In genomic region chr7:22499888-22500689, GRCh38 we compare ENCODE assay signal across 8 cellular contexts. TPM values are rescaled to one million over a fixed set of nuclear protein-coding genes. Genes with fewer than 3 reads are reported as not detected.
DNase-seq lines count a peak whose midpoint lies in the region; ATAC-seq and TF ChIP-seq lines count a peak whose summit lies in the region.
"Not testable (repeated sequence)": the region's sequence is repeated elsewhere in the genome, so short reads cannot be mapped to it uniquely, and the experiment has no call there.

Gene STEAP1B (minus strand): TSS chr7:22500188. CDS start chr7:22494855, 5,333 bp downstream.

- H3K27me3 Mint-ChIP-seq in endothelial cell (ENCODE audit: unreplicated experiment): not testable (repeated sequence)

- H3K27me3 ChIP-seq in BLaER1 treated with 17β-estradiol and CSF1 and Interleukin-3, amounts not matched to agents 10 nM and 100 nM; lung (ENCODE audit: control insufficient read depth, insufficient read depth): not testable (repeated sequence)

- 9 to 12% methylated on average over 33 to 55 of the region's 55 CpGs for WGBS in lung, 2 donors

- not testable (repeated sequence) for H3K4me1 ChIP-seq in BLaER1 treated with 17β-estradiol and CSF1 and Interleukin-3, amounts not matched to agents 10 nM and 100 nM; lung (ENCODE audit: control insufficient read depth in 2 of 2, insufficient read depth in 2 of 2, low read length in 2 of 2)

- H3K27ac ChIP-seq in BLaER1 treated with 17β-estradiol and CSF1 and Interleukin-3, amounts not matched to agents 10 nM and 100 nM: peak within 1 kb of the TSS in 5 of 11 experiments; percentile 17 to 53 (median 41); a peak in 6 of 22 replicates
- H3K27ac ChIP-seq in lung (ENCODE audit: low read depth in 1 of 2, low read length in 1 of 2): not testable (repeated sequence)

- H4K20me1 ChIP-seq in BLaER1 treated with 17β-estradiol and CSF1 and Interleukin-3, amounts not matched to agents 10 nM and 100 nM: not testable (repeated sequence)

- ATAC-seq in GM19395 (IDR thresholded peaks at IDR 0.05; ENCODE audit: unreplicated experiment) (peak; percentile 94), HG03432 (IDR thresholded peaks at IDR 0.05; ENCODE audit: unreplicated experiment) (peak; percentile 98), lung (ENCODE audit: insufficient read depth, low FRiP score) (peak; percentile 89)

- not testable (repeated sequence) for H3K9me3 ChIP-seq in BLaER1 treated with 17β-estradiol and CSF1 and Interleukin-3, amounts not matched to agents 10 nM and 100 nM (replicated peaks in 1 of 11); lung (ENCODE audit: control insufficient read depth in 2 of 2, insufficient read depth in 1 of 2, low read length in 1 of 2)

- not testable (repeated sequence) for H3K4me1 Mint-ChIP-seq in endothelial cell (ENCODE audit: unreplicated experiment)

- TF ChIP-seq CTCF in endothelial cell (IDR thresholded peaks at IDR 0.05; ENCODE audit: unreplicated experiment) (peak; percentile 78), lung (IDR thresholded peaks at IDR 0.05; ENCODE audit: control extremely low read depth, extremely low read depth) (peak; percentile 53)

- not testable (repeated sequence) for H3K9me3 Mint-ChIP-seq in endothelial cell (ENCODE audit: unreplicated experiment)

- H3K9ac ChIP-seq in BLaER1 treated with 17β-estradiol and CSF1 and Interleukin-3, amounts not matched to agents 10 nM and 100 nM: peak within 1 kb of the TSS in 10 of 11 experiments; percentile 35 to 72 (median 52); a peak in 16 of 22 replicates

- not testable (repeated sequence) for H3K36me3 ChIP-seq in BLaER1 treated with 17β-estradiol and CSF1 and Interleukin-3, amounts not matched to agents 10 nM and 100 nM; lung (ENCODE audit: control insufficient read depth in 2 of 2, insufficient read depth in 2 of 2, low read length in 2 of 2)

- DNase-seq in NCI-H82 treated with DMSO at 0.1 percent for 48 hours (lab: John Stamatoyannopoulos, UW; ENCODE audit: unreplicated experiment) (peak; percentile 19), endothelial cell (ENCODE audit: low spot score) (peak; percentile 99), lung (ENCODE audit: low spot score) (peak; percentile 81)
- DNase-seq in activated CD8-positive, alpha-beta memory T cell treated with anti-CD3 and anti-CD28 coated beads, Interleukin-2, amount 50 U/mL, for 4 hours: peak; percentile 84
- peak; percentile 80 to 86 for DNase-seq in stimulated activated CD4-positive, alpha-beta T cell treated with anti-CD3 and anti-CD28 coated beads, Interleukin-4, amount 100 ng/mL, for 4 hours

- H3K4me2 ChIP-seq in BLaER1 treated with 17β-estradiol and CSF1 and Interleukin-3, amounts not matched to agents 10 nM and 100 nM: peak within 1 kb of the TSS; percentile 63 to 85 (median 77)

- peak within 1 kb of the TSS; percentile 32 to 57 (median 47); a peak in 18 of 20 replicates for H3K4me3 ChIP-seq in BLaER1 treated with 17β-estradiol and CSF1 and Interleukin-3, amounts not matched to agents 10 nM and 100 nM
- not testable (repeated sequence) for H3K4me3 ChIP-seq in lung

- not testable (repeated sequence) for H3K27ac Mint-ChIP-seq in endothelial cell (ENCODE audit: unreplicated experiment)

- H3K36me3 Mint-ChIP-seq in endothelial cell (ENCODE audit: low read depth, unreplicated experiment): not testable (repeated sequence)

- peak within 1 kb of the TSS; percentile 78 for H3K4me3 Mint-ChIP-seq in endothelial cell (ENCODE audit: unreplicated experiment)

RNA-seq across cellular contexts. Expression of gene STEAP1B, which starts in this region (rescaled TPM):
- total RNA-seq in endothelial cell (ENCODE audit: unreplicated experiment) (5.6 TPM), lung (1 to 10 TPM; 1.4 to 1.5 TPM)
- under 1 TPM; 0.16 to 0.50 TPM for polyA plus RNA-seq in lung

Comparison
In these comparisons a context has a peak if more than half of its experiments do, and no peak if none do; other contexts are left out.
1. DNase-seq: peak in every context shown above with its lines; median percentile 99 in endothelial cell; 84 in activated CD8-positive, alpha-beta memory T cell treated with anti-CD3 and anti-CD28 coated beads, Interleukin-2, amount 50 U/mL, for 4 hours; 83 in stimulated activated CD4-positive, alpha-beta T cell treated with anti-CD3 and anti-CD28 coated beads, Interleukin-4, amount 100 ng/mL, for 4 hours; 81 in lung; 19 in NCI-H82 treated with DMSO at 0.1 percent for 48 hours.